In genomic region chr21:33244781-33245105, GRCh38 we compare ENCODE assay signal across 12 cellular contexts. TPM values are rescaled to one million over a fixed set of nuclear protein-coding genes. Genes with fewer than 3 reads are reported as not detected.
DNase-seq lines count a peak whose midpoint lies in the region; ATAC-seq and TF ChIP-seq lines count a peak whose summit lies in the region.
"Had no signal": no experiment of that assay in that cellular context is flagged by ENCODE, and none has a peak within 500 bp of the region (broad histone marks: within the 10 kb centered on the region; RNA-seq: fewer than 3 reads in every experiment).

No MANE protein-coding gene starts in this region.

- H3K4me3 Mint-ChIP-seq in CD4-positive, CD25-positive, alpha-beta regulatory T cell = peak overlapping the region; percentile 63 to 87 (median 75)
- no peak overlapping the region for H3K4me3 Mint-ChIP-seq in activated CD4-positive, alpha-beta memory T cell treated with anti-CD3 and anti-CD28 coated beads, Interleukin-2, amount 10 ng/mL, durations not matched to agents 7 days and 5 days
- H3K4me3 Mint-ChIP-seq in naive thymus-derived CD8-positive, alpha-beta T cell = peak overlapping the region in 9 of 10 donors; percentile 11 to 83 (median 67)

- DNase-seq in CD4-positive, CD25-positive, alpha-beta regulatory T cell = no peak
- DNase-seq in activated CD4-positive, alpha-beta memory T cell treated with anti-CD3 and anti-CD28 coated beads, Interleukin-2, amount 10 ng/mL, durations not matched to agents 7 days and 5 days = no peak
- no peak for DNase-seq in naive thymus-derived CD8-positive, alpha-beta T cell
- DNase-seq: GDM1, NCI-H526 treated with DMSO at 0.1 percent for 48 hours had no signal

- no peaks in the 10 kb centered on the region for H3K9me3 Mint-ChIP-seq in CD4-positive, CD25-positive, alpha-beta regulatory T cell
- no peaks in the 10 kb centered on the region for H3K9me3 Mint-ChIP-seq in activated CD4-positive, alpha-beta memory T cell treated with anti-CD3 and anti-CD28 coated beads, Interleukin-2, amount 10 ng/mL, durations not matched to agents 7 days and 5 days
- no peaks in the 10 kb centered on the region for H3K9me3 Mint-ChIP-seq in naive thymus-derived CD8-positive, alpha-beta T cell

- H3K4me3 ChIP-seq in CD4-positive, CD25-positive, alpha-beta regulatory T cell (ENCODE audit: low read depth, low read length) = peak overlapping the region; percentile 66
- H3K4me3 ChIP-seq: cardiac muscle cell, HAP-1, right atrium auricular region had no signal

- no peak for TF ChIP-seq EP300 in Ishikawa (IDR thresholded peaks at IDR 0.05; ENCODE audit: borderline replicate concordance)

- peak overlapping the region; percentile 75 for H3K27ac ChIP-seq in CD4-positive, CD25-positive, alpha-beta regulatory T cell (ENCODE audit: insufficient read depth, low read length, poor library complexity, severe bottlenecking)
- H3K27ac ChIP-seq: cardiac muscle cell had no signal

- peak overlapping the region; percentile 82 to 98 (median 90) for H3K27ac Mint-ChIP-seq in CD4-positive, CD25-positive, alpha-beta regulatory T cell
- peak overlapping the region; percentile 86 for H3K27ac Mint-ChIP-seq in activated CD4-positive, alpha-beta memory T cell treated with anti-CD3 and anti-CD28 coated beads, Interleukin-2, amount 10 ng/mL, durations not matched to agents 7 days and 5 days
- H3K27ac Mint-ChIP-seq in naive thymus-derived CD8-positive, alpha-beta T cell = peak overlapping the region; percentile 70 to 96 (median 88)

- peaks cover 37 to 96% (median 73%) of the 10 kb centered on the region in 4 donors for H3K4me1 Mint-ChIP-seq in CD4-positive, CD25-positive, alpha-beta regulatory T cell
- peaks cover 71% of the 10 kb centered on the region for H3K4me1 Mint-ChIP-seq in activated CD4-positive, alpha-beta memory T cell treated with anti-CD3 and anti-CD28 coated beads, Interleukin-2, amount 10 ng/mL, durations not matched to agents 7 days and 5 days
- H3K4me1 Mint-ChIP-seq in naive thymus-derived CD8-positive, alpha-beta T cell = peaks cover 50 to 91% (median 86%) of the 10 kb centered on the region in 4 donors

- H3K27me3 ChIP-seq in CD4-positive, CD25-positive, alpha-beta regulatory T cell (ENCODE audit: control insufficient read depth, insufficient read depth, low read length) = no peaks in the 10 kb centered on the region
- H3K27me3 ChIP-seq: cardiac muscle cell, right atrium auricular region had no signal

- POLR2A ChIA-PET in activated CD4-positive, alpha-beta memory T cell treated with anti-CD3 and anti-CD28 coated beads, Interleukin-2, amount 10 ng/mL, durations not matched to agents 7 days and 5 days (lab: Charles Lee) = interaction anchor here (0.9 to 3.3 kb wide), 3 partner anchors 9 to 13 kb away, joined by 3 to 24 read pairs (median 3); no protein-coding TSS in a partner anchor
- POLR2A ChIA-PET in naive thymus-derived CD8-positive, alpha-beta T cell (lab: Charles Lee) = interaction anchor here (1.7 kb wide), 1 partner anchor 12 kb away, joined by 4 read pairs; no protein-coding TSS in a partner anchor

- no peaks in the 10 kb centered on the region for H3K27me3 Mint-ChIP-seq in CD4-positive, CD25-positive, alpha-beta regulatory T cell
- H3K27me3 Mint-ChIP-seq in activated CD4-positive, alpha-beta memory T cell treated with anti-CD3 and anti-CD28 coated beads, Interleukin-2, amount 10 ng/mL, durations not matched to agents 7 days and 5 days = no peaks in the 10 kb centered on the region
- no peaks in the 10 kb centered on the region for H3K27me3 Mint-ChIP-seq in naive thymus-derived CD8-positive, alpha-beta T cell

- H3K36me3 Mint-ChIP-seq in CD4-positive, CD25-positive, alpha-beta regulatory T cell = peaks cover 63% of the 10 kb centered on the region
- H3K36me3 Mint-ChIP-seq in activated CD4-positive, alpha-beta memory T cell treated with anti-CD3 and anti-CD28 coated beads, Interleukin-2, amount 10 ng/mL, durations not matched to agents 7 days and 5 days (ENCODE audit: low read depth) = peaks cover 76% of the 10 kb centered on the region
- H3K36me3 Mint-ChIP-seq in naive thymus-derived CD8-positive, alpha-beta T cell = peaks cover 19 to 70% (median 44%) of the 10 kb centered on the region in 3 donors

- no peak for TF ChIP-seq RAD21 in Ishikawa (IDR thresholded peaks at IDR 0.05; ENCODE audit: low read depth)

- no peaks in the 10 kb centered on the region for H3K9me3 ChIP-seq in CD4-positive, CD25-positive, alpha-beta regulatory T cell (ENCODE audit: control insufficient read depth in 2 of 2, low read length in 2 of 2)
- H3K9me3 ChIP-seq: HAP-1, right atrium auricular region had no signal

- no peak for ATAC-seq in CD4-positive, CD25-positive, alpha-beta regulatory T cell (ENCODE audit: low read depth in 2 of 2)
- no peak for ATAC-seq in naive thymus-derived CD8-positive, alpha-beta T cell
- no peak for ATAC-seq in GM21423 (IDR thresholded peaks at IDR 0.05; ENCODE audit: unreplicated experiment)
- no peak for ATAC-seq in HG02588 (IDR thresholded peaks at IDR 0.05; ENCODE audit: unreplicated experiment)
- no peak for ATAC-seq in HG02678 (IDR thresholded peaks at IDR 0.05; ENCODE audit: unreplicated experiment)

- CTCF ChIA-PET in activated CD4-positive, alpha-beta memory T cell treated with anti-CD3 and anti-CD28 coated beads, Interleukin-2, amount 10 ng/mL, durations not matched to agents 7 days and 5 days (lab: Charles Lee) = interaction anchor here (1.2 to 1.8 kb wide), 2 partner anchors 80 to 117 kb away, joined by 3 to 9 read pairs; partner anchors contain the start of gene IFNAR1

- H3K36me3 ChIP-seq in CD4-positive, CD25-positive, alpha-beta regulatory T cell (ENCODE audit: control insufficient read depth, insufficient read depth, low read length) = peaks cover 59% of the 10 kb centered on the region

- H3K4me1 ChIP-seq in CD4-positive, CD25-positive, alpha-beta regulatory T cell (ENCODE audit: control insufficient read depth, insufficient read depth, low read length, poor library complexity, severe bottlenecking) = peaks cover 76% of the 10 kb centered on the region
- H3K4me1 ChIP-seq: HAP-1 had no signal

TF ChIP-seq in Ishikawa, 13 proteins besides CTCF, POLR2A, EP300 and RAD21:
- TF ChIP-seq ZBTB7A (IDR thresholded peaks at IDR 0.05; ENCODE audit: low read depth) (no peak), CEBPB (IDR thresholded peaks at IDR 0.05) (0 out of 2 replicates have a peak, but pooled peaks have one; percentile 25)

RNA-seq across cellular contexts. Expression of gene IFNAR2, which starts 15.0 kb away (rescaled TPM):
- 56.9 TPM for total RNA-seq in CD4-positive, CD25-positive, alpha-beta regulatory T cell
- polyA plus RNA-seq in CD4-positive, CD25-positive, alpha-beta regulatory T cell = 100 to 1,000 TPM; 110 to 121 (median 111) TPM
- 10 to 100 TPM; 60.1 to 61.9 TPM for total RNA-seq in activated CD4-positive, alpha-beta memory T cell treated with anti-CD3 and anti-CD28 coated beads, Interleukin-2, amount 10 ng/mL, durations not matched to agents 7 days and 5 days
- 10 to 100 TPM; 59.7 to 66.4 TPM for total RNA-seq in naive thymus-derived CD8-positive, alpha-beta T cell
- 10 to 100 TPM; 53.9 to 72.9 (median 63.3) TPM for polyA plus RNA-seq in naive thymus-derived CD8-positive, alpha-beta T cell

RNA-seq across cellular contexts. Expression of gene IL10RB, which starts 21.4 kb away (rescaled TPM):
- total RNA-seq in CD4-positive, CD25-positive, alpha-beta regulatory T cell = 30.9 TPM
- 100 to 1,000 TPM in 1 of 4 donors, 10 to 100 TPM in 3; 72.3 to 105 (median 84.9) TPM for polyA plus RNA-seq in CD4-positive, CD25-positive, alpha-beta regulatory T cell
- total RNA-seq in activated CD4-positive, alpha-beta memory T cell treated with anti-CD3 and anti-CD28 coated beads, Interleukin-2, amount 10 ng/mL, durations not matched to agents 7 days and 5 days = 10 to 100 TPM; 33.9 to 36.1 TPM
- total RNA-seq in naive thymus-derived CD8-positive, alpha-beta T cell = 10 to 100 TPM; 29.4 to 33.2 TPM
- polyA plus RNA-seq in naive thymus-derived CD8-positive, alpha-beta T cell = 10 to 100 TPM; 44.6 to 50.6 (median 50.5) TPM
